In genomic region chr1:111446967-111447892, GRCh38 we compare ENCODE assay signal across 11 cellular contexts. TPM values are rescaled to one million over a fixed set of nuclear protein-coding genes. Genes with fewer than 3 reads are reported as not detected.
DNase-seq lines count a peak whose midpoint lies in the region; ATAC-seq, FAIRE-seq and TF ChIP-seq lines count a peak whose summit lies in the region.
"Had no signal": no experiment of that assay in that cellular context is flagged by ENCODE, and none has a peak within 500 bp of the region (broad histone marks: within the 10 kb centered on the region; RNA-seq: fewer than 3 reads in every experiment).

No MANE protein-coding gene starts in this region.

- SMC1A ChIA-PET in GM12878 (lab: Charles Lee; ENCODE audit: uncharacterized antibody, unreplicated experiment): interaction anchor here (0.6 to 2.0 kb wide), 17 partner anchors 9 to 417 kb away, joined by 3 to 6 read pairs (median 3); partner anchors contain the start of genes ADORA3 and TMIGD3

- H3K9ac ChIP-seq in GM12878 (ENCODE audit: control insufficient read depth, insufficient read depth, low read length) (peak overlapping the region; percentile 85; the same call in 1 of the 2 replicates), liver (ENCODE audit: low read depth in 1 of 2, low read length in 2 of 2) (no peak overlapping the region)

- H3K27ac ChIP-seq in A549 (no peak overlapping the region), GM12878 (ENCODE audit: control insufficient read depth, insufficient read depth) (peak overlapping the region; percentile 67), liver (ENCODE audit: low read depth in 1 of 2, low read length in 2 of 2) (no peak overlapping the region)
- H3K27ac ChIP-seq: SJSA1 had no signal

- H4K20me1 ChIP-seq in GM12878 (ENCODE audit: control insufficient read depth, insufficient read depth): no peaks in the 10 kb centered on the region

- WGBS in A549 (ENCODE audit: missing lambda C conversion rate): 50% methylated on average over 4 of the region's 4 CpGs
- WGBS in GM12878 (ENCODE audit: insufficient coverage, insufficient replicate concordance, low lambda C conversion rate, missing lambda C conversion rate): 57% methylated on average over 4 of the region's 4 CpGs
- 66% methylated on average over 4 of the region's 4 CpGs for WGBS in liver

- H3K9me3 ChIP-seq in A549 (no peaks in the 10 kb centered on the region), GM12878 (replicated peaks; ENCODE audit: control insufficient read depth, insufficient read depth, low read length) (no peaks in the 10 kb centered on the region), liver (ENCODE audit: control insufficient read depth in 4 of 4, low read length in 3 of 4) (no peaks in the 10 kb centered on the region)
- H3K9me3 ChIP-seq: body of pancreas, SJSA1 had no signal

- TSS peak; percentile 52 for BruUV-seq in GM12878 (replicated peaks; lab: Mats Ljungman, UMichigan)

- peak overlapping the region; percentile 100 for H3K4me3 Mint-ChIP-seq in HFFc6

- TF ChIP-seq POLR2A in A549 (IDR thresholded peaks at IDR 0.05; ENCODE audit: low read length) (no peak), GM12878 (IDR thresholded peaks at IDR 0.05; ENCODE audit: low read depth, low read length) (no peak)

- H3K9me3 Mint-ChIP-seq in HFFc6: no peaks in the 10 kb centered on the region

- TF ChIP-seq CTCF in A549 (IDR thresholded peaks at IDR 0.05): no peak
- no peak for TF ChIP-seq CTCF in HFFc6 (IDR thresholded peaks at IDR 0.05)
- TF ChIP-seq CTCF in GM12878 (IDR thresholded peaks at IDR 0.05 in 2 of 3, conservative IDR thresholded peaks at IDR 0.05 in 1 of 3; ENCODE audit: control insufficient read depth in 2 of 3, extremely low read depth in 1 of 3, insufficient read depth in 1 of 3, low read depth in 3 of 3, low read length in 3 of 3): no peak
- TF ChIP-seq CTCF in liver (IDR thresholded peaks at IDR 0.05; ENCODE audit: low read depth, low read length, missing input control): no peak

- CTCF ChIA-PET in A549 (lab: Yijun Ruan, JAX): interaction anchor here (1.5 kb wide), 1 partner anchor 8 kb away, joined by 6 read pairs; no protein-coding TSS in a partner anchor
- CTCF ChIA-PET in GM12878 (lab: Yijun Ruan, JAX): interaction anchor here (1.0 to 3.1 kb wide), 10 partner anchors 9 to 416 kb away, joined by 3 to 22 read pairs (median 4); no protein-coding TSS in a partner anchor

- H3K36me3 Mint-ChIP-seq in HFFc6 (ENCODE audit: low read depth): peaks cover 57% of the 10 kb centered on the region

- H3K4me2 ChIP-seq in A549 (peak overlapping the region; percentile 92), GM12878 (ENCODE audit: control insufficient read depth, insufficient read depth) (peak overlapping the region; percentile 32)

- no peak for TF ChIP-seq RAD21 in A549 (conservative IDR thresholded peaks at IDR 0.05 in 1 of 2, IDR thresholded peaks at IDR 0.05 in 1 of 2)
- no peak for TF ChIP-seq RAD21 in GM12878 (IDR thresholded peaks at IDR 0.05; ENCODE audit: insufficient read depth, low read depth, low read length)
- no peak for TF ChIP-seq RAD21 in liver (IDR thresholded peaks at IDR 0.05)

- H3K27me3 ChIP-seq in GM12878 (replicated peaks in 1 of 2; ENCODE audit: control insufficient read depth in 2 of 2, insufficient read depth in 2 of 2, low read length in 1 of 2) (no peaks in the 10 kb centered on the region), liver (ENCODE audit: control insufficient read depth in 4 of 4, insufficient read depth in 4 of 4, low read length in 3 of 4) (no peaks in the 10 kb centered on the region)
- H3K27me3 ChIP-seq: body of pancreas, SJSA1 had no signal

- FAIRE-seq in A549 (lab: Jason Lieb, UNC) (no peak), GM12878 (lab: Jason Lieb, UNC) (no peak)

- POLR2A ChIA-PET in A549 (lab: Yijun Ruan, JAX): no interaction called here
- POLR2A ChIA-PET in GM12878 (lab: Charles Lee): interaction anchor here (0.6 to 1.5 kb wide), 3 partner anchors 24 to 233 kb away, joined by 3 to 5 read pairs (median 4); no protein-coding TSS in a partner anchor

- ATAC-seq in A549 (no peak), GM12878 (no peak)
- ATAC-seq: body of pancreas had no signal

- intact Hi-C loops in GM12878 (cut with micrococcal nuclease; ENCODE audit: unreplicated experiment): loop anchor here (5.0 kb wide), 1 partner anchor 60 kb away; no protein-coding TSS in a partner anchor

- peak overlapping the region; percentile 17; the same call in 1 of the 2 replicates for H2AFZ ChIP-seq in GM12878 (ENCODE audit: control insufficient read depth, low read depth, low read length)

- peaks cover 5 to 32% of the 10 kb centered on the region in 2 experiments; a peak in 3 of 4 replicates for H3K36me3 ChIP-seq in GM12878 (ENCODE audit: control insufficient read depth in 2 of 2, insufficient read depth in 2 of 2, low read length in 1 of 2)
- H3K36me3 ChIP-seq in liver (ENCODE audit: control insufficient read depth in 4 of 4, insufficient read depth in 3 of 4, low read depth in 1 of 4, low read length in 3 of 4): peaks cover 7 to 29% (median 22%) of the 10 kb centered on the region in 4 donors

- RAD21 ChIA-PET in GM12878 (lab: Charles Lee; ENCODE audit: unreplicated experiment): interaction anchor here (0.8 to 3.5 kb wide), 8 partner anchors 9 to 322 kb away, joined by 3 to 18 read pairs (median 5); no protein-coding TSS in a partner anchor

- in situ Hi-C loops in GM12878 (cut with MboI): no loop called here

- peaks cover 66% of the 10 kb centered on the region for H3K79me2 ChIP-seq in GM12878 (ENCODE audit: control insufficient read depth, insufficient read depth, low read length)

- peaks cover 23% of the 10 kb centered on the region for H3K4me1 ChIP-seq in A549
- peaks cover 31% of the 10 kb centered on the region for H3K4me1 ChIP-seq in GM12878 (ENCODE audit: control insufficient read depth, insufficient read depth, low read length)
- peaks cover 2 to 31% (median 23%) of the 10 kb centered on the region in 4 donors for H3K4me1 ChIP-seq in liver (ENCODE audit: control insufficient read depth in 4 of 4, insufficient read depth in 4 of 4, low read length in 3 of 4)

- H3K27me3 Mint-ChIP-seq in HFFc6 (ENCODE audit: insufficient read depth): peaks cover 8% of the 10 kb centered on the region

- H3K4me3 ChIP-seq in A549 (peak overlapping the region; percentile 88), GM12878 (peak overlapping the region; percentile 98), liver (ENCODE audit: low read depth in 1 of 3, low read length in 3 of 3) (peak overlapping the region in 2 of 3 donors; percentile 58 to 78)

- DNase-seq in A549 (ENCODE audit: low read depth in 1 of 2, low spot score in 1 of 2): no peak
- DNase-seq in HFFc6: no peak
- no peak for DNase-seq in GM12878 (ENCODE audit: low read depth, low spot score)
- DNase-seq in anterior cingulate cortex (lab: John Stamatoyannopoulos, UW): no peak
- no peak for DNase-seq in central memory CD4-positive, alpha-beta T cell
- DNase-seq in NAMALWA (ENCODE audit: low spot score): no peak
- DNase-seq in NCI-H345 (lab: John Stamatoyannopoulos, UW): no peak

- no peak for TF ChIP-seq EP300 in A549 (IDR thresholded peaks at IDR 0.05)
- no peak for TF ChIP-seq EP300 in GM12878 (IDR thresholded peaks at IDR 0.05; ENCODE audit: borderline replicate concordance in 1 of 2, control insufficient read depth in 1 of 2, low read depth in 2 of 2, low read length in 2 of 2)

- H3K27ac Mint-ChIP-seq in HFFc6: no peak overlapping the region

- peaks cover 53% of the 10 kb centered on the region for H3K4me1 Mint-ChIP-seq in HFFc6 (ENCODE audit: low read depth)

RNA-seq across cellular contexts. Expression of gene WDR77, which starts 1.8 kb away (rescaled TPM):
- polyA plus RNA-seq in A549 (2011; rRNA removed) (122 and 157 TPM in 2 replicates), A549 (2017; fragmentation: RNase III; extraction: RNeasy Plus Mini Kit Qiagen cat#74134 plus additional on column Dnase treatment) (53.0 to 60.0 TPM (median 53.8 TPM) in 3 replicates), GM12878 (2011; rRNA removed) (60.0 and 113 TPM in 2 replicates), GM12878 (2014; fragmentation: Illumina TruSeq; extraction: Trizol) (69.9 and 72.1 TPM in 2 replicates), GM12878 (2014; fragmentation: Nextera tagmentation; extraction: Ambion mirVana) (10 to 100 TPM; 12.7 to 34.1 TPM), GM12878 (2014; rRNA removed) (56.8 and 64.3 TPM in 2 replicates), GM12878 (2016; fragmentation: Nextera tagmentation; extraction: Ambion mirVana) (100 to 1,000 TPM; 153 to 167 TPM), liver (10 to 100 TPM; 17.9 to 25.3 TPM)
- 128 and 160 TPM in 2 replicates for polyA plus RNA-seq in A549 (2012; cell fraction: cytosol; rRNA removed)
- polyA plus RNA-seq in A549 (2012; cell fraction: nucleus; rRNA removed): 145 and 176 TPM in 2 replicates
- polyA minus RNA-seq in A549 (2011; rRNA and poly(A)+ RNA removed): 145 and 190 TPM in 2 replicates
- 10 to 100 TPM; 42.5 to 53.7 (median 47.7) TPM for total RNA-seq in HFFc6 (2021; fragmentation: NEBNext Ultra II Directional; extraction: Animal tissue kit (Norgen Biotek cat#: 25700))
- 19.3 and 27.3 TPM in 2 replicates for total RNA-seq in GM12878 (2013; cell fraction: nucleolus; rRNA removed)
- total RNA-seq in GM12878 (2014; rRNA removed) (75.3 and 79.8 TPM in 2 replicates), GM12878 (2014; rRNA removed; fragmentation: Illumina TruSeq; extraction: Trizol) (38.6 and 40.2 TPM in 2 replicates), GM12878 (2021) (57.5 and 61.5 TPM in 2 replicates), liver (10 to 100 TPM; 12.7 to 21.9 TPM)
- polyA plus RNA-seq in GM12878 (2011; ENCODE audit: low read depth): 27.3 TPM
- polyA plus RNA-seq in GM12878 (2011; cell fraction: cytosol; rRNA removed): 122 and 132 TPM in 2 replicates
- polyA plus RNA-seq in GM12878 (2011; cell fraction: nucleus; rRNA removed): 155 and 168 TPM in 2 replicates
- polyA plus RNA-seq in GM12878 (2012): 22.4 and 28.9 TPM in 2 replicates
- polyA minus RNA-seq in GM12878 (2011; rRNA and poly(A)+ RNA removed): 114 and 143 TPM in 2 replicates
- polyA minus RNA-seq in GM12878 (2011; cell fraction: cytosol; rRNA and poly(A)+ RNA removed): 22.1 and 30.8 TPM in 2 replicates
- 29.0 and 38.2 TPM in 2 replicates for polyA minus RNA-seq in GM12878 (2011; cell fraction: nucleus; rRNA and poly(A)+ RNA removed)

RNA-seq across cellular contexts. Expression of gene ATP5PB, which starts 2.0 kb away (rescaled TPM):
- polyA plus RNA-seq in A549 (2011; rRNA removed) (300 TPM in 2 replicates), A549 (2017; fragmentation: RNase III; extraction: RNeasy Plus Mini Kit Qiagen cat#74134 plus additional on column Dnase treatment) (261 to 328 TPM (median 275 TPM) in 3 replicates), GM12878 (2011; rRNA removed) (728 and 857 TPM in 2 replicates), GM12878 (2014; fragmentation: Illumina TruSeq; extraction: Trizol) (627 and 753 TPM in 2 replicates), GM12878 (2014; fragmentation: Nextera tagmentation; extraction: Ambion mirVana) (1,000 to 10,000 TPM; 1,250 to 1,760 TPM), GM12878 (2014; rRNA removed) (503 and 598 TPM in 2 replicates), GM12878 (2016; fragmentation: Nextera tagmentation; extraction: Ambion mirVana) (100 to 1,000 TPM; 859 to 866 TPM), liver (100 to 1,000 TPM; 234 to 257 TPM)
- polyA plus RNA-seq in A549 (2012; cell fraction: cytosol; rRNA removed): 162 and 176 TPM in 2 replicates
- polyA plus RNA-seq in A549 (2012; cell fraction: nucleus; rRNA removed): 65.0 and 83.4 TPM in 2 replicates
- polyA minus RNA-seq in A549 (2011; rRNA and poly(A)+ RNA removed): 85.0 and 97.2 TPM in 2 replicates
- 100 to 1,000 TPM; 253 to 293 (median 285) TPM for total RNA-seq in HFFc6 (2021; fragmentation: NEBNext Ultra II Directional; extraction: Animal tissue kit (Norgen Biotek cat#: 25700))
- total RNA-seq in GM12878 (2013; cell fraction: nucleolus; rRNA removed): 42.7 and 50.3 TPM in 2 replicates
- total RNA-seq in GM12878 (2014; rRNA removed) (475 and 625 TPM in 2 replicates), GM12878 (2014; rRNA removed; fragmentation: Illumina TruSeq; extraction: Trizol) (578 and 594 TPM in 2 replicates), GM12878 (2021) (380 and 389 TPM in 2 replicates), liver (100 to 1,000 TPM; 143 to 212 TPM)
- polyA plus RNA-seq in GM12878 (2011; ENCODE audit: low read depth): 268 TPM
- polyA plus RNA-seq in GM12878 (2011; cell fraction: cytosol; rRNA removed): 362 and 444 TPM in 2 replicates
- polyA plus RNA-seq in GM12878 (2011; cell fraction: nucleus; rRNA removed): 185 and 197 TPM in 2 replicates
- 315 and 389 TPM in 2 replicates for polyA plus RNA-seq in GM12878 (2012)
- polyA minus RNA-seq in GM12878 (2011; rRNA and poly(A)+ RNA removed): 180 and 268 TPM in 2 replicates
- 93.7 and 121 TPM in 2 replicates for polyA minus RNA-seq in GM12878 (2011; cell fraction: cytosol; rRNA and poly(A)+ RNA removed)
- polyA minus RNA-seq in GM12878 (2011; cell fraction: nucleus; rRNA and poly(A)+ RNA removed): 12.6 and 16.7 TPM in 2 replicates

RNA-seq across cellular contexts. Expression of gene OVGP1, which starts 19.7 kb away (rescaled TPM):
- 2.1 and 3.3 TPM in 2 replicates for polyA plus RNA-seq in A549 (2011; rRNA removed)
- polyA plus RNA-seq in A549 (2012; cell fraction: cytosol; rRNA removed): 0.37 and 0.44 TPM in 2 replicates
- polyA plus RNA-seq in A549 (2012; cell fraction: nucleus; rRNA removed): 1.7 and 3.4 TPM in 2 replicates
- polyA plus RNA-seq in A549 (2017; fragmentation: RNase III; extraction: RNeasy Plus Mini Kit Qiagen cat#74134 plus additional on column Dnase treatment): 0.29 to 0.55 TPM (median 0.52 TPM) in 3 replicates
- 1.8 and 1.9 TPM in 2 replicates for polyA minus RNA-seq in A549 (2011; rRNA and poly(A)+ RNA removed)
- total RNA-seq in HFFc6 (2021; fragmentation: NEBNext Ultra II Directional; extraction: Animal tissue kit (Norgen Biotek cat#: 25700)): under 1 TPM in 5 of 6 experiments, not detected in 1; 0.09 to 0.74 (median 0.14) TPM
- 3.8 and 4.6 TPM in 2 replicates for total RNA-seq in GM12878 (2013; cell fraction: nucleolus; rRNA removed)
- 0.65 and 1.0 TPM in 2 replicates for total RNA-seq in GM12878 (2014; rRNA removed)
- total RNA-seq in GM12878 (2014; rRNA removed; fragmentation: Illumina TruSeq; extraction: Trizol): 0.89 and 1.2 TPM in 2 replicates
- 0.64 and 0.80 TPM in 2 replicates for total RNA-seq in GM12878 (2021)
- 1.4 TPM for polyA plus RNA-seq in GM12878 (2011; ENCODE audit: low read depth)
- polyA plus RNA-seq in GM12878 (2011; rRNA removed): 1.4 and 1.6 TPM in 2 replicates
- 0.49 and 0.52 TPM in 2 replicates for polyA plus RNA-seq in GM12878 (2011; cell fraction: cytosol; rRNA removed)
- 7.8 and 10.0 TPM in 2 replicates for polyA plus RNA-seq in GM12878 (2011; cell fraction: nucleus; rRNA removed)
- 1.2 and 1.4 TPM in 2 replicates for polyA plus RNA-seq in GM12878 (2012)
- 1.8 and 2.0 TPM in 2 replicates for polyA plus RNA-seq in GM12878 (2014; fragmentation: Illumina TruSeq; extraction: Trizol)
- polyA plus RNA-seq in GM12878 (2014; fragmentation: Nextera tagmentation; extraction: Ambion mirVana): under 1 TPM; 0.03 to 0.73 TPM
- 1.4 and 1.5 TPM in 2 replicates for polyA plus RNA-seq in GM12878 (2014; rRNA removed)
- polyA plus RNA-seq in GM12878 (2016; fragmentation: Nextera tagmentation; extraction: Ambion mirVana): under 1 TPM; 0.12 to 0.16 TPM
- polyA minus RNA-seq in GM12878 (2011; rRNA and poly(A)+ RNA removed): 0.59 and 0.72 TPM in 2 replicates
- 1.6 TPM in 1 of 2 replicates, not detected in the other for polyA minus RNA-seq in GM12878 (2011; cell fraction: cytosol; rRNA and poly(A)+ RNA removed)
- 1.3 and 1.4 TPM in 2 replicates for polyA minus RNA-seq in GM12878 (2011; cell fraction: nucleus; rRNA and poly(A)+ RNA removed)
- 10 to 100 TPM in 1 of 2 donors, 1 to 10 TPM in 1; 2.8 to 10.6 TPM for total RNA-seq in liver
- polyA plus RNA-seq in liver: 10 to 100 TPM in 1 of 2 donors, under 1 TPM in 1; 0.96 to 10.9 TPM

RNA-seq across cellular contexts. Expression of gene C1orf162, which starts 26.6 kb away (rescaled TPM):
- polyA plus RNA-seq in A549 (2011; rRNA removed) (0.28 and 0.46 TPM in 2 replicates), A549 (2017; fragmentation: RNase III; extraction: RNeasy Plus Mini Kit Qiagen cat#74134 plus additional on column Dnase treatment) (0.16 to 0.17 TPM (median 0.17 TPM) in 3 replicates), GM12878 (2011; rRNA removed) (2.4 TPM in 2 replicates), GM12878 (2014; fragmentation: Illumina TruSeq; extraction: Trizol) (8.8 and 11.3 TPM in 2 replicates), GM12878 (2014; fragmentation: Nextera tagmentation; extraction: Ambion mirVana) (10 to 100 TPM in 1 of 2 experiments, 1 to 10 TPM in 1; 8.1 to 11.1 TPM), GM12878 (2014; rRNA removed) (4.5 and 4.6 TPM in 2 replicates), GM12878 (2016; fragmentation: Nextera tagmentation; extraction: Ambion mirVana) (1 to 10 TPM; 3.3 to 3.4 TPM), liver (10 to 100 TPM; 14.4 to 16.3 TPM)
- 0.04 and 0.10 TPM in 2 replicates for polyA plus RNA-seq in A549 (2012; cell fraction: cytosol; rRNA removed)
- polyA plus RNA-seq in A549 (2012; cell fraction: nucleus; rRNA removed): 0.28 and 0.47 TPM in 2 replicates
- 0.62 TPM in 1 of 2 replicates, not detected in the other for polyA minus RNA-seq in A549 (2011; rRNA and poly(A)+ RNA removed)
- total RNA-seq in HFFc6 (2021; fragmentation: NEBNext Ultra II Directional; extraction: Animal tissue kit (Norgen Biotek cat#: 25700)): under 1 TPM in 2 of 6 experiments, not detected in 4; 0.33 to 0.52 TPM
- total RNA-seq in GM12878 (2013; cell fraction: nucleolus; rRNA removed): 7.2 and 7.6 TPM in 2 replicates
- total RNA-seq in GM12878 (2014; rRNA removed) (3.0 and 3.2 TPM in 2 replicates), GM12878 (2014; rRNA removed; fragmentation: Illumina TruSeq; extraction: Trizol) (4.7 and 5.7 TPM in 2 replicates), GM12878 (2021) (3.9 and 4.0 TPM in 2 replicates), liver (1 to 10 TPM; 4.0 to 6.4 TPM)
- 2.1 TPM for polyA plus RNA-seq in GM12878 (2011; ENCODE audit: low read depth)
- 0.90 and 1.2 TPM in 2 replicates for polyA plus RNA-seq in GM12878 (2011; cell fraction: cytosol; rRNA removed)
- 5.7 and 7.8 TPM in 2 replicates for polyA plus RNA-seq in GM12878 (2011; cell fraction: nucleus; rRNA removed)
- 0.81 and 1.0 TPM in 2 replicates for polyA plus RNA-seq in GM12878 (2012)
- polyA minus RNA-seq in GM12878 (2011; rRNA and poly(A)+ RNA removed): 0.26 and 1.0 TPM in 2 replicates
- polyA minus RNA-seq in GM12878 (2011; cell fraction: cytosol; rRNA and poly(A)+ RNA removed): 0.52 TPM in 1 of 2 replicates, not detected in the other
- polyA minus RNA-seq in GM12878 (2011; cell fraction: nucleus; rRNA and poly(A)+ RNA removed): 1.1 and 1.7 TPM in 2 replicates
- total RNA-seq: SJSA1 had no signal

RNA-seq across cellular contexts. Expression of gene ADORA3, which starts 56.2 kb away (rescaled TPM):
- polyA plus RNA-seq in A549 (2011; rRNA removed): not detected in 2 replicates
- not detected in 2 replicates for polyA plus RNA-seq in A549 (2012; cell fraction: cytosol; rRNA removed)
- not detected in 2 replicates for polyA plus RNA-seq in A549 (2012; cell fraction: nucleus; rRNA removed)
- polyA plus RNA-seq in A549 (2017; fragmentation: RNase III; extraction: RNeasy Plus Mini Kit Qiagen cat#74134 plus additional on column Dnase treatment): not detected in 3 replicates
- polyA minus RNA-seq in A549 (2011; rRNA and poly(A)+ RNA removed): not detected in 2 replicates
- not detected for total RNA-seq in HFFc6 (2021; fragmentation: NEBNext Ultra II Directional; extraction: Animal tissue kit (Norgen Biotek cat#: 25700))
- total RNA-seq in GM12878 (2013; cell fraction: nucleolus; rRNA removed): not detected in 2 replicates
- 0.17 and 0.27 TPM in 2 replicates for total RNA-seq in GM12878 (2014; rRNA removed)
- 0.18 and 0.32 TPM in 2 replicates for total RNA-seq in GM12878 (2014; rRNA removed; fragmentation: Illumina TruSeq; extraction: Trizol)
- total RNA-seq in GM12878 (2021): 0.18 TPM in 1 of 2 replicates, not detected in the other
- polyA plus RNA-seq in GM12878 (2011; ENCODE audit: low read depth): 0.16 TPM
- 0.20 and 0.88 TPM in 2 replicates for polyA plus RNA-seq in GM12878 (2011; rRNA removed)
- polyA plus RNA-seq in GM12878 (2011; cell fraction: cytosol; rRNA removed): 0.08 and 0.19 TPM in 2 replicates
- polyA plus RNA-seq in GM12878 (2011; cell fraction: nucleus; rRNA removed): 0.21 and 0.67 TPM in 2 replicates
- polyA plus RNA-seq in GM12878 (2012): 0.06 and 0.15 TPM in 2 replicates
- 0.29 TPM in 1 of 2 replicates, not detected in the other for polyA plus RNA-seq in GM12878 (2014; fragmentation: Illumina TruSeq; extraction: Trizol)
- polyA plus RNA-seq in GM12878 (2014; fragmentation: Nextera tagmentation; extraction: Ambion mirVana): under 1 TPM in 1 of 2 experiments, not detected in 1; 0.18 TPM
- 0.06 and 0.22 TPM in 2 replicates for polyA plus RNA-seq in GM12878 (2014; rRNA removed)
- polyA plus RNA-seq in GM12878 (2016; fragmentation: Nextera tagmentation; extraction: Ambion mirVana): under 1 TPM in 1 of 2 experiments, not detected in 1; 0.14 TPM
- polyA minus RNA-seq in GM12878 (2011; rRNA and poly(A)+ RNA removed): not detected in 2 replicates
- not detected in 2 replicates for polyA minus RNA-seq in GM12878 (2011; cell fraction: cytosol; rRNA and poly(A)+ RNA removed)
- 0.24 and 0.29 TPM in 2 replicates for polyA minus RNA-seq in GM12878 (2011; cell fraction: nucleus; rRNA and poly(A)+ RNA removed)
- 1 to 10 TPM; 2.3 to 4.0 TPM for total RNA-seq in liver
- polyA plus RNA-seq in liver: 1 to 10 TPM in 1 of 2 donors, under 1 TPM in 1; 0.97 to 5.6 TPM
- total RNA-seq: mononuclear cell, SJSA1 had no signal
